In genomic region chr9:89408628-89409101, GRCh38 we compare ENCODE assay signal across 10 cellular contexts.
DNase-seq lines count a peak whose midpoint lies in the region; ATAC-seq and TF ChIP-seq lines count a peak whose summit lies in the region.
"Had no signal": no experiment of that assay in that cellular context is flagged by ENCODE, and none has a peak within 500 bp of the region (broad histone marks: within the 10 kb centered on the region; RNA-seq: fewer than 3 reads in every experiment).

No MANE protein-coding gene starts in this region.

- in situ Hi-C loops in brain microvascular endothelial cell (cut with HindIII; ENCODE audit: low pct_ligation_motif_present, low sequenced_read_pairs): no loop called here

- no peak overlapping the region for H3K9ac ChIP-seq in PC-3 (ENCODE audit: low read length)
- peak overlapping the region; percentile 24 for H3K9ac ChIP-seq in neural cell (ENCODE audit: low read length)

- H3K36me3 ChIP-seq in CD8-positive, alpha-beta memory T cell (ENCODE audit: insufficient read depth, low read length): peaks cover 41% of the 10 kb centered on the region
- H3K36me3 ChIP-seq in PC-3 (ENCODE audit: low read depth, low read length) (no peaks in the 10 kb centered on the region), neural cell (ENCODE audit: insufficient read depth, low read length) (no peaks in the 10 kb centered on the region), right atrium auricular region (no peaks in the 10 kb centered on the region), brain microvascular endothelial cell (replicated peaks) (no peaks in the 10 kb centered on the region)
- H3K36me3 ChIP-seq: HAP-1 had no signal

- H3K4me2 ChIP-seq in PC-3 (ENCODE audit: low read length) (no peak overlapping the region), neural cell (ENCODE audit: low read length) (no peak overlapping the region)

- TF ChIP-seq EP300 in neural cell (conservative IDR thresholded peaks at IDR 0.05; ENCODE audit: poor library complexity, severe bottlenecking): no peak

- peak overlapping the region; percentile 59 to 93 (median 78) for H3K4me3 Mint-ChIP-seq in CD8-positive, alpha-beta memory T cell
- H3K4me3 Mint-ChIP-seq in activated T-helper 2 cell treated with anti-CD3 and anti-CD28 coated beads, Interferon-gamma antibody, Interleukin-2, Interleukin-4, amounts not matched to agents 10 μg/mL and 5 μg/mL and 100 μg/mL, durations not matched to agents 14 hours and 24 hours and 36 hours (ENCODE audit: low read depth): peak overlapping the region; percentile 66

- peak; percentile 47 to 85 (median 72) for DNase-seq in CD8-positive, alpha-beta memory T cell
- DNase-seq in PC-3 (peak; percentile 7), right atrium auricular region (ENCODE audit: low spot score) (no peak), brain microvascular endothelial cell (no peak)
- peak; percentile 62 for DNase-seq in activated T-helper 2 cell treated with anti-CD3 and anti-CD28 coated beads, Interferon-gamma antibody, Interleukin-2, Interleukin-4, amounts not matched to agents 10 μg/mL and 5 μg/mL and 100 μg/mL, durations not matched to agents 14 hours and 24 hours and 36 hours (ENCODE audit: low spot score)
- DNase-seq: left cardiac atrium had no signal

- ATAC-seq in PC-3: peak; percentile 89
- ATAC-seq in HG02981 (IDR thresholded peaks at IDR 0.05; ENCODE audit: unreplicated experiment): no peak
- no peak for ATAC-seq in HG02571 (IDR thresholded peaks at IDR 0.05; ENCODE audit: unreplicated experiment)

- BruUV-seq in PC-3 (replicated peaks; lab: Mats Ljungman, UMichigan): no TSS peak

- peaks cover 5 to 88% (median 15%) of the 10 kb centered on the region in 3 donors for H3K36me3 Mint-ChIP-seq in CD8-positive, alpha-beta memory T cell
- peaks cover 99% of the 10 kb centered on the region for H3K36me3 Mint-ChIP-seq in activated T-helper 2 cell treated with anti-CD3 and anti-CD28 coated beads, Interferon-gamma antibody, Interleukin-2, Interleukin-4, amounts not matched to agents 10 μg/mL and 5 μg/mL and 100 μg/mL, durations not matched to agents 14 hours and 24 hours and 36 hours (ENCODE audit: low read depth)

- H3K9me2 ChIP-seq in PC-3 (replicated peaks; ENCODE audit: low read length): no peaks in the 10 kb centered on the region
- H3K9me2 ChIP-seq in neural cell (ENCODE audit: insufficient read depth, low read length): no peaks in the 10 kb centered on the region

- CTCF ChIA-PET in CD8-positive, alpha-beta memory T cell (lab: Charles Lee): interaction anchor here (0.6 to 3.6 kb wide), 12 partner anchors 9 to 141 kb away, joined by 3 to 25 read pairs (median 4); partner anchors contain the start of gene SECISBP2
- CTCF ChIA-PET in PC-3 (lab: Charles Lee): no interaction called here

- peaks cover 82% of the 10 kb centered on the region for H3K4me1 ChIP-seq in CD8-positive, alpha-beta memory T cell (ENCODE audit: insufficient read depth, low read length)
- H3K4me1 ChIP-seq in PC-3 (ENCODE audit: insufficient read depth, low read length) (no peaks in the 10 kb centered on the region), right atrium auricular region (peaks cover 0 to 15% of the 10 kb centered on the region in 2 donors)
- H3K4me1 ChIP-seq: HAP-1 had no signal

- H2AFZ ChIP-seq in PC-3 (ENCODE audit: low read length) (no peak overlapping the region), neural cell (ENCODE audit: low read depth, low read length) (no peak overlapping the region)

- no peak overlapping the region for H3K27ac ChIP-seq in CD8-positive, alpha-beta memory T cell (ENCODE audit: low read depth, low read length)
- no peak overlapping the region for H3K27ac ChIP-seq in PC-3 (ENCODE audit: low read length)
- peak overlapping the region; percentile 99 for H3K27ac ChIP-seq in neural cell (ENCODE audit: low read length)
- H3K27ac ChIP-seq in right atrium auricular region: no peak overlapping the region
- no peak overlapping the region for H3K27ac ChIP-seq in brain microvascular endothelial cell

- peak overlapping the region; percentile 28 for H3K4me3 ChIP-seq in CD8-positive, alpha-beta memory T cell (ENCODE audit: low read length)
- no peak overlapping the region for H3K4me3 ChIP-seq in PC-3 (ENCODE audit: low read length)
- H3K4me3 ChIP-seq in neural cell (ENCODE audit: low read length): no peak overlapping the region
- no peak overlapping the region for H3K4me3 ChIP-seq in right atrium auricular region
- no peak overlapping the region for H3K4me3 ChIP-seq in brain microvascular endothelial cell (ENCODE audit: low read depth, low read length)
- H3K4me3 ChIP-seq: HAP-1 had no signal

- H3K27me3 ChIP-seq in CD8-positive, alpha-beta memory T cell (ENCODE audit: insufficient read depth, low read length, poor library complexity, severe bottlenecking): no peaks in the 10 kb centered on the region
- no peaks in the 10 kb centered on the region for H3K27me3 ChIP-seq in PC-3 (ENCODE audit: low read length)
- H3K27me3 ChIP-seq in neural cell (ENCODE audit: insufficient read depth, low read depth, low read length): no peaks in the 10 kb centered on the region
- H3K27me3 ChIP-seq in right atrium auricular region: no peaks in the 10 kb centered on the region
- H3K27me3 ChIP-seq in brain microvascular endothelial cell (replicated peaks): no peaks in the 10 kb centered on the region

- H4K20me1 ChIP-seq in PC-3 (ENCODE audit: low read length) (no peaks in the 10 kb centered on the region), neural cell (ENCODE audit: insufficient read depth) (no peaks in the 10 kb centered on the region)

- H3K27me3 Mint-ChIP-seq in CD8-positive, alpha-beta memory T cell: peaks cover 0 to 2% of the 10 kb centered on the region in 2 donors
- H3K27me3 Mint-ChIP-seq in activated T-helper 2 cell treated with anti-CD3 and anti-CD28 coated beads, Interferon-gamma antibody, Interleukin-2, Interleukin-4, amounts not matched to agents 10 μg/mL and 5 μg/mL and 100 μg/mL, durations not matched to agents 14 hours and 24 hours and 36 hours (ENCODE audit: low read depth): no peaks in the 10 kb centered on the region

- peak overlapping the region; percentile 76 to 96 (median 90) for H3K27ac Mint-ChIP-seq in CD8-positive, alpha-beta memory T cell
- H3K27ac Mint-ChIP-seq in activated T-helper 2 cell treated with anti-CD3 and anti-CD28 coated beads, Interferon-gamma antibody, Interleukin-2, Interleukin-4, amounts not matched to agents 10 μg/mL and 5 μg/mL and 100 μg/mL, durations not matched to agents 14 hours and 24 hours and 36 hours: peak overlapping the region; percentile 95

- no peaks in the 10 kb centered on the region for H3F3A ChIP-seq in PC-3 (ENCODE audit: low read length, unreplicated experiment)
- H3F3A ChIP-seq in neural cell (ENCODE audit: insufficient read depth, low read length, poor library complexity, severe bottlenecking): peaks cover 11% of the 10 kb centered on the region

- no peaks in the 10 kb centered on the region for H3K79me2 ChIP-seq in PC-3 (ENCODE audit: low read length)
- H3K79me2 ChIP-seq in neural cell (replicated peaks; ENCODE audit: insufficient read depth, low read length): peaks cover 15% of the 10 kb centered on the region

- TF ChIP-seq CTCF in PC-3 (conservative IDR thresholded peaks at IDR 0.05; ENCODE audit: low read depth, low read length): no peak
- no peak for TF ChIP-seq CTCF in neural cell (IDR thresholded peaks at IDR 0.05; ENCODE audit: poor library complexity, severe bottlenecking)
- TF ChIP-seq CTCF in right atrium auricular region (IDR thresholded peaks at IDR 0.05): no peak
- TF ChIP-seq CTCF in brain microvascular endothelial cell (IDR thresholded peaks at IDR 0.05; ENCODE audit: low read depth, low read length, missing control alignments): no peak

- no peaks in the 10 kb centered on the region for H3K9me3 ChIP-seq in CD8-positive, alpha-beta memory T cell (ENCODE audit: low read length)
- H3K9me3 ChIP-seq in PC-3 (ENCODE audit: low read length) (no peaks in the 10 kb centered on the region), neural cell (ENCODE audit: low read length) (no peaks in the 10 kb centered on the region), right atrium auricular region (peaks cover 0 to 4% of the 10 kb centered on the region in 2 donors)
- H3K9me3 ChIP-seq: HAP-1 had no signal

- no peak for TF ChIP-seq RAD21 in neural cell (conservative IDR thresholded peaks at IDR 0.05)

- H3K9me3 Mint-ChIP-seq in CD8-positive, alpha-beta memory T cell: peaks cover 0 to 4% (median 0%) of the 10 kb centered on the region in 5 donors
- H3K9me3 Mint-ChIP-seq in activated T-helper 2 cell treated with anti-CD3 and anti-CD28 coated beads, Interferon-gamma antibody, Interleukin-2, Interleukin-4, amounts not matched to agents 10 μg/mL and 5 μg/mL and 100 μg/mL, durations not matched to agents 14 hours and 24 hours and 36 hours: peaks cover 4% of the 10 kb centered on the region

- POLR2A ChIA-PET in CD8-positive, alpha-beta memory T cell (lab: Charles Lee): interaction anchor here (0.7 to 1.9 kb wide), 5 partner anchors 9 to 115 kb away, joined by 3 to 6 read pairs (median 4); no protein-coding TSS in a partner anchor
- POLR2A ChIA-PET in PC-3 (lab: Charles Lee; ENCODE audit: unreplicated experiment): no interaction called here

- H3K4me1 Mint-ChIP-seq in CD8-positive, alpha-beta memory T cell: peaks cover 89 to 97% (median 90%) of the 10 kb centered on the region in 3 donors
- peaks cover 73% of the 10 kb centered on the region for H3K4me1 Mint-ChIP-seq in activated T-helper 2 cell treated with anti-CD3 and anti-CD28 coated beads, Interferon-gamma antibody, Interleukin-2, Interleukin-4, amounts not matched to agents 10 μg/mL and 5 μg/mL and 100 μg/mL, durations not matched to agents 14 hours and 24 hours and 36 hours (ENCODE audit: low read depth)

- intact Hi-C loops in PC-3 (cut with micrococcal nuclease): no loop called here
- intact Hi-C loops in activated T-helper 2 cell treated with anti-CD3 and anti-CD28 coated beads, Interferon-gamma antibody, Interleukin-2, Interleukin-4, amounts not matched to agents 10 μg/mL and 5 μg/mL and 100 μg/mL, durations not matched to agents 14 hours and 24 hours and 36 hours (cut with micrococcal nuclease): no loop called here

TF ChIP-seq in neural cell, 6 proteins besides CTCF, POLR2A, EP300 and RAD21 (continues in another document):
- TF ChIP-seq MXI1 (conservative IDR thresholded peaks at IDR 0.05; ENCODE audit: poor library complexity, severe bottlenecking): no peak

Comparison
In these comparisons a context has a peak if more than half of its experiments do, and no peak if none do; other contexts are left out.
1. DNase-seq: peak in CD8-positive, alpha-beta memory T cell (5 of 5), PC-3 (single experiment) and activated T-helper 2 cell treated with anti-CD3 and anti-CD28 coated beads, Interferon-gamma antibody, Interleukin-2, Interleukin-4, amounts not matched to agents 10 μg/mL and 5 μg/mL and 100 μg/mL, durations not matched to agents 14 hours and 24 hours and 36 hours (single experiment); none in right atrium auricular region (single experiment) and brain microvascular endothelial cell (single experiment).